ENCODE assay signal across 1 cellular context in genomic region chr9:124449381-124450151, GRCh38.
TF ChIP-seq lines count a peak whose summit lies in the region.

No MANE protein-coding gene starts in this region.

TF ChIP-seq in K562, 482 proteins besides CTCF, POLR2A, EP300 and RAD21:
- no peak for TF ChIP-seq ETS1 (conservative IDR thresholded peaks at IDR 0.05; ENCODE audit: control insufficient read depth, low read depth, low read length)
- TF ChIP-seq ZNF146 (CRISPR knock-in tag; IDR thresholded peaks at IDR 0.05; ENCODE audit: unreplicated experiment): no peak
- no peak for TF ChIP-seq HDAC8 (tag; IDR thresholded peaks at IDR 0.05)
- no peak for TF ChIP-seq ZNF507 (tag; conservative IDR thresholded peaks at IDR 0.05)
- no peak for TF ChIP-seq KLF10 (CRISPR knock-in tag; IDR thresholded peaks at IDR 0.05)
